8 cellular contexts compared by ENCODE assay signal in genomic region chr22:20916916-20917810, GRCh38. TPM values are rescaled to one million over a fixed set of nuclear protein-coding genes. Genes with fewer than 3 reads are reported as not detected.
A peak's percentile ranks its signal among the peaks of the same experiment; 100 is the strongest.
DNase-seq lines count a peak whose midpoint lies in the region; ATAC-seq and TF ChIP-seq lines count a peak whose summit lies in the region.

Gene CRKL (plus strand): TSS chr22:20917407. CDS start chr22:20917935, 528 bp downstream.

- CTCF ChIA-PET in Calu3 (lab: Charles Lee) = interaction anchor here (0.6 to 1.9 kb wide), 9 partner anchors 9 to 55 kb away, joined by 3 to 19 read pairs (median 4); no protein-coding TSS in a partner anchor
- CTCF ChIA-PET in activated CD8-positive, alpha-beta memory T cell treated with anti-CD3 and anti-CD28 coated beads, Interleukin-2, amount 10 ng/mL, durations not matched to agents 7 days and 5 days (lab: Charles Lee) = interaction anchor here (0.7 to 1.8 kb wide), 6 partner anchors 8 to 1057 kb away, joined by 3 to 7 read pairs (median 6); no protein-coding TSS in a partner anchor

- peaks cover 10% of the 10 kb centered on the region for H3K36me3 ChIP-seq in endodermal cell (ENCODE audit: control insufficient read depth, insufficient read depth, low read length)
- peaks cover 3% of the 10 kb centered on the region for H3K36me3 ChIP-seq in mesodermal cell (ENCODE audit: control insufficient read depth, insufficient read depth, low read length)

- H3K9ac ChIP-seq in endodermal cell (ENCODE audit: extremely low read depth, low read length, poor library complexity, severe bottlenecking) = peak within 1 kb of the TSS; percentile 83

- peak; percentile 96 for ATAC-seq in GM21381 (IDR thresholded peaks at IDR 0.05; ENCODE audit: unreplicated experiment)
- ATAC-seq in activated CD8-positive, alpha-beta memory T cell treated with anti-CD3 and anti-CD28 coated beads, Interleukin-2, amount 10 ng/mL, durations not matched to agents 7 days and 5 days = peak; percentile 97

- peak within 1 kb of the TSS; percentile 91 for H3K27ac ChIP-seq in endodermal cell (ENCODE audit: low read depth, low read length)
- H3K27ac ChIP-seq in mesodermal cell (ENCODE audit: low read depth, low read length, severe bottlenecking) = peak within 1 kb of the TSS; percentile 86

- peaks cover 56% of the 10 kb centered on the region for H3K36me3 Mint-ChIP-seq in Calu3 (ENCODE audit: insufficient read depth, unreplicated experiment)
- peaks cover 28% of the 10 kb centered on the region for H3K36me3 Mint-ChIP-seq in activated CD8-positive, alpha-beta memory T cell treated with anti-CD3 and anti-CD28 coated beads, Interleukin-2, amount 10 ng/mL, durations not matched to agents 7 days and 5 days
- H3K36me3 Mint-ChIP-seq in endodermal cell (ENCODE audit: low read depth) = peaks cover 6% of the 10 kb centered on the region

- H3K27me3 ChIP-seq in endodermal cell (ENCODE audit: control insufficient read depth, insufficient read depth, low read length, poor library complexity, severe bottlenecking) = no peaks in the 10 kb centered on the region

- H3K4me1 ChIP-seq in endodermal cell (ENCODE audit: control insufficient read depth, insufficient read depth, low read length) (no peaks in the 10 kb centered on the region), mesodermal cell (ENCODE audit: control insufficient read depth, insufficient read depth, low read length, poor library complexity, severe bottlenecking) (peaks cover 13% of the 10 kb centered on the region)

- WGBS in endodermal cell (ENCODE audit: insufficient coverage in 1 of 2, insufficient read length in 1 of 2), 2 experiments = 0% methylated on average over 39 to 92 of the region's 92 CpGs
- WGBS in mesodermal cell (ENCODE audit: insufficient coverage in 2 of 2), 2 experiments = 0% methylated on average over 60 to 90 of the region's 92 CpGs

- no peaks in the 10 kb centered on the region for H3K9me3 Mint-ChIP-seq in Calu3 (ENCODE audit: low read depth, unreplicated experiment)
- H3K9me3 Mint-ChIP-seq in activated CD8-positive, alpha-beta memory T cell treated with anti-CD3 and anti-CD28 coated beads, Interleukin-2, amount 10 ng/mL, durations not matched to agents 7 days and 5 days (ENCODE audit: low read depth) = no peaks in the 10 kb centered on the region
- no peaks in the 10 kb centered on the region for H3K9me3 Mint-ChIP-seq in endodermal cell

- H3K4me3 ChIP-seq in endodermal cell (ENCODE audit: low read length) (peak within 1 kb of the TSS; percentile 91), mesodermal cell (ENCODE audit: extremely low read depth, insufficient read depth, low read length, poor library complexity, severe bottlenecking) (peak within 1 kb of the TSS; percentile 100)

- H3K27me3 Mint-ChIP-seq in Calu3 (ENCODE audit: unreplicated experiment) = no peaks in the 10 kb centered on the region
- H3K27me3 Mint-ChIP-seq in activated CD8-positive, alpha-beta memory T cell treated with anti-CD3 and anti-CD28 coated beads, Interleukin-2, amount 10 ng/mL, durations not matched to agents 7 days and 5 days = no peaks in the 10 kb centered on the region
- H3K27me3 Mint-ChIP-seq in endodermal cell (ENCODE audit: insufficient read depth) = no peaks in the 10 kb centered on the region

- H3K4me3 Mint-ChIP-seq in Calu3 (ENCODE audit: low read depth, unreplicated experiment) = peak within 1 kb of the TSS; percentile 76
- H3K4me3 Mint-ChIP-seq in activated CD8-positive, alpha-beta memory T cell treated with anti-CD3 and anti-CD28 coated beads, Interleukin-2, amount 10 ng/mL, durations not matched to agents 7 days and 5 days = peak within 1 kb of the TSS; percentile 99
- H3K4me3 Mint-ChIP-seq in endodermal cell = peak within 1 kb of the TSS; percentile 100

- intact Hi-C loops in Calu3 (cut with micrococcal nuclease; ENCODE audit: unreplicated experiment) = loop anchor here (5.0 kb wide), 1 partner anchor 35 kb away; no protein-coding TSS in a partner anchor

- H3K4me1 Mint-ChIP-seq in Calu3 (ENCODE audit: low read depth, unreplicated experiment) (peaks cover 21% of the 10 kb centered on the region), endodermal cell (peaks cover 15% of the 10 kb centered on the region)
- H3K4me1 Mint-ChIP-seq in activated CD8-positive, alpha-beta memory T cell treated with anti-CD3 and anti-CD28 coated beads, Interleukin-2, amount 10 ng/mL, durations not matched to agents 7 days and 5 days = peaks cover 25% of the 10 kb centered on the region

- H3K9me3 ChIP-seq in endodermal cell (ENCODE audit: control insufficient read depth, low read length) (no peaks in the 10 kb centered on the region), mesodermal cell (ENCODE audit: control insufficient read depth, low read length) (no peaks in the 10 kb centered on the region)

- peak within 1 kb of the TSS; percentile 81 for H3K27ac Mint-ChIP-seq in Calu3 (ENCODE audit: unreplicated experiment)
- H3K27ac Mint-ChIP-seq in activated CD8-positive, alpha-beta memory T cell treated with anti-CD3 and anti-CD28 coated beads, Interleukin-2, amount 10 ng/mL, durations not matched to agents 7 days and 5 days = peak within 1 kb of the TSS; percentile 93
- H3K27ac Mint-ChIP-seq in endodermal cell = peak within 1 kb of the TSS; percentile 98

- peak; percentile 97 for DNase-seq in Calu3
- DNase-seq in HUDEP-2 (lab: John Stamatoyannopoulos, UW; ENCODE audit: unreplicated experiment in 76 of 76) = peak; percentile 41 to 97 (median 92)
- DNase-seq in NOMO-1 treated with dmso at 0.1 percent for 144 hours (lab: John Stamatoyannopoulos, UW; ENCODE audit: unreplicated experiment) = peak; percentile 98
- DNase-seq in activated CD8-positive, alpha-beta memory T cell treated with anti-CD3 and anti-CD28 coated beads, Interleukin-2, amount 10 ng/mL, durations not matched to agents 7 days and 5 days = peak; percentile 98
- DNase-seq in endodermal cell = peak; percentile 99
- peak; percentile 92 to 95 for DNase-seq in stimulated activated CD8-positive, alpha-beta memory T cell treated with anti-CD3 and anti-CD28 coated beads, Interleukin-15, amount 100 ng/mL, for 4 hours (ENCODE audit: low read depth in 2 of 2)

- TF ChIP-seq CTCF in Calu3 (IDR thresholded peaks at IDR 0.05; ENCODE audit: unreplicated experiment) (peak; percentile 90), endodermal cell (conservative IDR thresholded peaks at IDR 0.05) (peak; percentile 97)

- BruUV-seq in Calu3 (replicated peaks; lab: Mats Ljungman, UMichigan) = TSS peak; percentile 86

RNA-seq across cellular contexts. Expression of gene CRKL, which starts in this region (rescaled TPM):
- total RNA-seq in Calu3 (2022) (68.0 and 69.9 TPM in 2 replicates), endodermal cell (100 to 1,000 TPM in 1 of 2 donors, 10 to 100 TPM in 1; 89.5 to 104 TPM)
- 10 to 100 TPM; 89.5 to 90.8 TPM for total RNA-seq in activated CD8-positive, alpha-beta memory T cell treated with anti-CD3 and anti-CD28 coated beads, Interleukin-2, amount 10 ng/mL, durations not matched to agents 7 days and 5 days
- 50.0 TPM for polyA plus RNA-seq in endodermal cell (2013, experiment 1 of 2)
- 52.3 TPM for polyA plus RNA-seq in endodermal cell (2013, experiment 2 of 2)
- 36.1 TPM for polyA plus RNA-seq in mesodermal cell (2013, experiment 1 of 2)
- polyA plus RNA-seq in mesodermal cell (2013, experiment 2 of 2) = 32.3 TPM

Comparison
In these comparisons a context has a peak if more than half of its experiments do, and no peak if none do; other contexts are left out.
1. Peak in every context shown above with its lines: DNase-seq, ATAC-seq, H3K4me3 ChIP-seq and H3K27ac ChIP-seq.